ENCODE assay signal across 9 cellular contexts in genomic region chr1:156113263-156114004, GRCh38. TPM values are rescaled to one million over a fixed set of nuclear protein-coding genes. Genes with fewer than 3 reads are reported as not detected.
DNase-seq lines count a peak whose midpoint lies in the region; ATAC-seq and TF ChIP-seq lines count a peak whose summit lies in the region.
"Had no signal": no experiment of that assay in that cellular context is flagged by ENCODE, and none has a peak within 500 bp of the region (broad histone marks: within the 10 kb centered on the region; RNA-seq: fewer than 3 reads in every experiment).

No MANE protein-coding gene starts in this region.

- H3K4me3 ChIP-seq in mucosa of stomach (ENCODE audit: low read length) (no peak overlapping the region), transverse colon (no peak overlapping the region)

- intact Hi-C loops in transverse colon (cut with DNase I; ENCODE audit: low total_unique reads) = no loop called here

- H3K9me3 Mint-ChIP-seq in activated T-cell treated with anti-CD3 and anti-CD28 coated beads, Interleukin-2, amount 50 U/mL, for 72 hours = no peaks in the 10 kb centered on the region

- H3K4me3 Mint-ChIP-seq in activated T-cell treated with anti-CD3 and anti-CD28 coated beads, Interleukin-2, amount 50 U/mL, for 72 hours = peak overlapping the region; percentile 94 to 99

- H3K27ac ChIP-seq in caudate nucleus (ENCODE audit: low read depth, low read length) = peak overlapping the region; percentile 93
- peak overlapping the region; percentile 96 to 100 (median 98) for H3K27ac ChIP-seq in transverse colon

- peak overlapping the region; percentile 96 for H3K9ac ChIP-seq in mucosa of stomach (ENCODE audit: low read length)

- H3K36me3 Mint-ChIP-seq in activated T-cell treated with anti-CD3 and anti-CD28 coated beads, Interleukin-2, amount 50 U/mL, for 72 hours (ENCODE audit: insufficient read depth in 2 of 2) = peaks cover 9 to 14% of the 10 kb centered on the region in 2 donors

- no peak for TF ChIP-seq POLR2A in transverse colon (IDR thresholded peaks at IDR 0.05)

- no peak for TF ChIP-seq EP300 in transverse colon (IDR thresholded peaks at IDR 0.05; ENCODE audit: low read depth)

- H3K9me3 ChIP-seq in mucosa of stomach (ENCODE audit: control insufficient read depth, low read length) = no peaks in the 10 kb centered on the region
- H3K9me3 ChIP-seq in transverse colon = no peaks in the 10 kb centered on the region

- H3K4me1 ChIP-seq in mucosa of stomach (ENCODE audit: control insufficient read depth, insufficient read depth, low read length) (peaks cover 16% of the 10 kb centered on the region), transverse colon (peaks cover 0 to 44% (median 37%) of the 10 kb centered on the region in 4 donors)

- H3K4me1 Mint-ChIP-seq in activated T-cell treated with anti-CD3 and anti-CD28 coated beads, Interleukin-2, amount 50 U/mL, for 72 hours (ENCODE audit: low read depth) = peaks cover 46% of the 10 kb centered on the region

- H3K27me3 Mint-ChIP-seq in activated T-cell treated with anti-CD3 and anti-CD28 coated beads, Interleukin-2, amount 50 U/mL, for 72 hours (ENCODE audit: low read depth) = peaks cover 26% of the 10 kb centered on the region

- no peak for DNase-seq in activated T-cell treated with anti-CD3 and anti-CD28 coated beads, Interleukin-2, amount 50 U/mL, for 72 hours
- DNase-seq in activated T-cell treated with anti-CD3 and anti-CD28 coated beads, Interleukin-2, amount 50 U/mL, for 48 hours = no peak
- DNase-seq in caudate nucleus (lab: John Stamatoyannopoulos, UW) = no peak
- DNase-seq in transverse colon = no peak
- no peak for DNase-seq in midbrain (lab: John Stamatoyannopoulos, UW)
- no peak for DNase-seq in middle frontal gyrus (ENCODE audit: extremely low spot score, low spot score)
- no peak for DNase-seq in stimulated activated CD4-positive, alpha-beta T cell treated with anti-CD3 and anti-CD28 coated beads, Interleukin-15, amount 100 ng/mL, for 24 hours

- H3K27me3 ChIP-seq in mucosa of stomach (ENCODE audit: control insufficient read depth, insufficient read depth, low read length) (no peaks in the 10 kb centered on the region), transverse colon (no peaks in the 10 kb centered on the region)

- TF ChIP-seq CTCF in transverse colon (IDR thresholded peaks at IDR 0.05) = no peak

- 61 to 72% methylated on average over 2 to 4 of the region's 4 CpGs for WGBS in transverse colon (ENCODE audit: low coverage in 1 of 2), 2 donors

- in situ Hi-C loops in transverse colon (cut with MboI; ENCODE audit: low pct_ligation_motif_present in 1 of 4, low pct_unique_long_range_greater_than_20kb in 1 of 4, low sequenced_read_pairs in 3 of 4) = no loop called here

- H3K27ac Mint-ChIP-seq in activated T-cell treated with anti-CD3 and anti-CD28 coated beads, Interleukin-2, amount 50 U/mL, for 72 hours = peak overlapping the region; percentile 80

- H3K36me3 ChIP-seq in mucosa of stomach (ENCODE audit: control insufficient read depth, insufficient read depth, low read length) = no peaks in the 10 kb centered on the region
- H3K36me3 ChIP-seq in transverse colon = no peaks in the 10 kb centered on the region

- ATAC-seq in activated T-cell treated with anti-CD3 and anti-CD28 coated beads, Interleukin-2, amount 50 U/mL, for 72 hours (replicated peaks in 1 of 2) = no peak

RNA-seq across cellular contexts. Expression of gene LMNA, which starts 1.1 kb away (rescaled TPM):
- 100 to 1,000 TPM; 125 to 159 TPM for total RNA-seq in activated T-cell treated with anti-CD3 and anti-CD28 coated beads, Interleukin-2, amount 50 U/mL, for 72 hours
- total RNA-seq in transverse colon = 100 to 1,000 TPM; 300 to 999 (median 324) TPM

RNA-seq across cellular contexts. Expression of gene MEX3A, which starts 31.2 kb away (rescaled TPM):
- under 1 TPM; 0.31 to 0.97 TPM for total RNA-seq in activated T-cell treated with anti-CD3 and anti-CD28 coated beads, Interleukin-2, amount 50 U/mL, for 72 hours
- under 1 TPM in 3 of 4 donors, not detected in 1; 0.14 to 0.60 (median 0.48) TPM for total RNA-seq in transverse colon
- total RNA-seq: mononuclear cell had no signal

RNA-seq across cellular contexts. Expression of gene SEMA4A, which starts 40.0 kb away (rescaled TPM):
- 10 to 100 TPM; 63.7 to 80.3 TPM for total RNA-seq in activated T-cell treated with anti-CD3 and anti-CD28 coated beads, Interleukin-2, amount 50 U/mL, for 72 hours
- total RNA-seq in transverse colon = 1 to 10 TPM in 3 of 4 donors, not detected in 1; 2.6 to 6.0 (median 4.8) TPM

RNA-seq across cellular contexts. Expression of gene RAB25, which starts 52.5 kb away (rescaled TPM):
- total RNA-seq in activated T-cell treated with anti-CD3 and anti-CD28 coated beads, Interleukin-2, amount 50 U/mL, for 72 hours = under 1 TPM; 0.53 to 0.95 TPM
- 100 to 1,000 TPM; 140 to 213 (median 174) TPM for total RNA-seq in transverse colon

RNA-seq across cellular contexts. Expression of gene LAMTOR2, which starts 58.9 kb away (rescaled TPM):
- 10 to 100 TPM; 58.7 to 61.8 TPM for total RNA-seq in activated T-cell treated with anti-CD3 and anti-CD28 coated beads, Interleukin-2, amount 50 U/mL, for 72 hours
- 10 to 100 TPM; 20.9 to 70.9 (median 47.5) TPM for total RNA-seq in transverse colon

Comparison
In these comparisons a context has a peak if more than half of its experiments do, and no peak if none do; other contexts are left out.
1. RNA of gene SEMA4A, which starts 40.0 kb away (total RNA-seq): 63.7 to 80.3 TPM in activated T-cell treated with anti-CD3 and anti-CD28 coated beads, Interleukin-2, amount 50 U/mL, for 72 hours; 2.6 to 6.0 TPM in transverse colon; every median in the first group is over 4 times any median in the second.